ENCODE assay signal across 1 cellular context in genomic region chr6:16969699-16970695, GRCh38.
TF ChIP-seq lines count a peak whose summit lies in the region.

No MANE protein-coding gene starts in this region.

TF ChIP-seq in SK-N-SH, 30 proteins besides CTCF, POLR2A, EP300 and RAD21 (continued from another document):
- TF ChIP-seq ZBTB33 (IDR thresholded peaks at IDR 0.05; ENCODE audit: borderline replicate concordance, low read depth) (no peak), IRF3 (IDR thresholded peaks at IDR 0.05; ENCODE audit: low read depth, low read length) (no peak), CHD2 (IDR thresholded peaks at IDR 0.05; ENCODE audit: low read length, partially characterized antibody) (no peak), TEAD4 (IDR thresholded peaks at IDR 0.05; ENCODE audit: borderline replicate concordance, insufficient read depth) (no peak), RFX5 (IDR thresholded peaks at IDR 0.05; ENCODE audit: low read length) (no peak), GABPA (IDR thresholded peaks at IDR 0.05; ENCODE audit: low read depth) (no peak), JUND (IDR thresholded peaks at IDR 0.05) (no peak)
